11 cellular contexts compared by ENCODE assay signal in the genomic region with DNA sequence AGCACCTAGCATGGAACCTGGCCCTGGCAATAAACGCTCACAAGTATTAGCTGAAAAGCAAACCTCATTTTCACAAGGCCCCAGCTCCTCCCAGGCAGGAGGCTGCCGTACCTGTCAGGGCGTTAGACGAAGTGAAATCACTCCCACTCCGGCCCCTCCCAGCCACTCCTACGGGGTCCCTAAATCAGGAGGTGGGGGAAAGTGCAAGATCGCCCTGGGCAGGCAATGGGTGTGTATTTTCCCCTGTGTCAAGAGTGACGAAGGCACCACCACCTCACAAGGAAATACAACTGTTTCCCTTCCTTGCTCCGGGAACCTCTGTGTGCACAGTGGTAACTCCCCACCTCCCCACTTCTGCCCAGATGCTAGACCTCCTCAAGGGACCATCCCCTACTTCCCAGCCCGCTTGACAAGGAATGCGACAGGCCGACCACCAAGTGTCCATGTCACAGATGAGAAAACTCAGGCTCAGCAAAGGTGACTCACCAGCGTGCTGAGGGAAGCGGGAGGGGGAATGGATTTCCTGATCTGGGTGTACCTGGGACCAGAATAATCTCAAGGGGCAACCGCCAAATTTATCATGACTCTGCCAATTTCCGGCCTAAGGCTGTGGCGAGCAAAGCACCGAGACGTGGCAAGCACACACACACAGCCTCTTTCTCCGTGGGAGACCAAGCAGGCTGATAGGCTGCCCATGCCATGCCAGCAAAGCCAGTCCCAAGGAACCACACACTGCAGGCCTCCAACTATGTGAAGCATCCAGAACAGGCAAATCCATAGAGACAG. TPM values are rescaled to one million over a fixed set of nuclear protein-coding genes. Genes with fewer than 3 reads are reported as not detected.
DNase-seq lines count a peak whose midpoint lies in the region; ATAC-seq, FAIRE-seq and TF ChIP-seq lines count a peak whose summit lies in the region.
"Had no signal": no experiment of that assay in that cellular context is flagged by ENCODE, and none has a peak within 500 bp of the region (broad histone marks: within the 10 kb centered on the region; RNA-seq: fewer than 3 reads in every experiment).

No MANE protein-coding gene starts in this region.

- H3K4me2 ChIP-seq in A549 (no peak overlapping the region), Loucy (ENCODE audit: low read depth, low read length, poor library complexity, severe bottlenecking) (peak overlapping the region; percentile 97)

- peaks cover 95% of the 10 kb centered on the region for H3K79me2 ChIP-seq in Loucy (ENCODE audit: insufficient read depth, low read length)

- no peak for TF ChIP-seq RAD21 in A549 (conservative IDR thresholded peaks at IDR 0.05 in 1 of 2, IDR thresholded peaks at IDR 0.05 in 1 of 2)

- TF ChIP-seq CTCF in A549 (IDR thresholded peaks at IDR 0.05) (no peak), Loucy (conservative IDR thresholded peaks at IDR 0.05; ENCODE audit: low read length) (no peak)

- H3K9me3 ChIP-seq in A549: no peaks in the 10 kb centered on the region
- no peaks in the 10 kb centered on the region for H3K9me3 ChIP-seq in Loucy (ENCODE audit: insufficient read depth, low read depth, low read length)

- WGBS in A549 (ENCODE audit: missing lambda C conversion rate): 89% methylated on average over 20 of the region's 20 CpGs

- TF ChIP-seq POLR2A in A549 (IDR thresholded peaks at IDR 0.05; ENCODE audit: low read length): no peak

- H3K4me3 ChIP-seq in A549: no peak overlapping the region
- H3K4me3 ChIP-seq in Loucy (ENCODE audit: low read length, poor library complexity, severe bottlenecking): peak overlapping the region; percentile 89

- H3K9me2 ChIP-seq in Loucy (replicated peaks; ENCODE audit: low read depth, low read length): no peaks in the 10 kb centered on the region

- H3K36me3 ChIP-seq in Loucy (ENCODE audit: insufficient read depth, low read length): peaks cover 44% of the 10 kb centered on the region; the same call in 1 of the 2 replicates

- H3F3A ChIP-seq in Loucy (ENCODE audit: low read depth): peaks cover 25% of the 10 kb centered on the region

- POLR2A ChIA-PET in A549 (lab: Yijun Ruan, JAX): interaction anchor here (0.6 kb wide), 1 partner anchor 183 kb away, joined by 6 read pairs; no protein-coding TSS in a partner anchor

- peaks cover 63% of the 10 kb centered on the region for H4K20me1 ChIP-seq in Loucy (ENCODE audit: insufficient read depth, low read length, poor library complexity, severe bottlenecking)

- no peak for FAIRE-seq in A549 (lab: Jason Lieb, UNC)

- peak overlapping the region; percentile 100 for H3K9ac ChIP-seq in Loucy (ENCODE audit: low read depth, low read length, poor library complexity, severe bottlenecking)

- H3K27ac ChIP-seq in A549: no peak overlapping the region

- TF ChIP-seq EP300 in A549 (IDR thresholded peaks at IDR 0.05): no peak

- DNase-seq in A549 (ENCODE audit: low read depth in 1 of 2, low spot score in 1 of 2) (no peak), left colon (peak in 1 of 2 donors; percentile 68), GM19238 (ENCODE audit: insufficient read length, low spot score) (no peak), OCI-M1 (lab: John Stamatoyannopoulos, UW) (no peak), occipital lobe (lab: John Stamatoyannopoulos, UW) (no peak), midbrain (lab: John Stamatoyannopoulos, UW) (no peak)
- DNase-seq in activated T-cell treated with anti-CD3 and anti-CD28 coated beads, Interleukin-2, amount 50 U/mL, for 48 hours: peak; percentile 71
- DNase-seq: C1 segment of cervical spinal cord, foreskin fibroblast, NCI-H1417 treated with DMSO at 0.1 percent for 48 hours had no signal

- peaks cover 39% of the 10 kb centered on the region for H3K4me1 ChIP-seq in A549
- peaks cover 72% of the 10 kb centered on the region for H3K4me1 ChIP-seq in Loucy (ENCODE audit: insufficient read depth, low read length, poor library complexity, severe bottlenecking)

- no peaks in the 10 kb centered on the region for H3K27me3 ChIP-seq in Loucy (ENCODE audit: insufficient read depth, low read length, poor library complexity, severe bottlenecking)

- intact Hi-C loops in left colon (cut with DNase I, micrococcal nuclease): no loop called here

- no peak for ATAC-seq in A549
- peak; percentile 34 for ATAC-seq in left colon

- H2AFZ ChIP-seq in Loucy (ENCODE audit: low read length): no peak overlapping the region

- CTCF ChIA-PET in A549 (lab: Yijun Ruan, JAX): interaction anchor here (0.7 to 1.6 kb wide), 7 partner anchors 9 to 314 kb away, joined by 3 to 6 read pairs (median 3); partner anchors contain the start of gene TMEM238

TF ChIP-seq in A549, 52 proteins besides CTCF, POLR2A, EP300 and RAD21:
- no peak for TF ChIP-seq CBX2 (IDR thresholded peaks at IDR 0.05; ENCODE audit: borderline replicate concordance, low read depth)
- TF ChIP-seq, protein P1, sequence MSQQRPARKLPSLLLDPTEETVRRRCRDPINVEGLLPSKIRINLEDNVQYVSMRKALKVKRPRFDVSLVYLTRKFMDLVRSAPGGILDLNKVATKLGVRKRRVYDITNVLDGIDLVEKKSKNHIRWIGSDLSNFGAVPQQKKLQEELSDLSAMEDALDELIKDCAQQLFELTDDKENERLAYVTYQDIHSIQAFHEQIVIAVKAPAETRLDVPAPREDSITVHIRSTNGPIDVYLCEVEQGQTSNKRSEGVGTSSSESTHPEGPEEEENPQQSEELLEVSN (IDR thresholded peaks at IDR 0.05; ENCODE audit: borderline replicate concordance, low read depth): no peak
- no peak for TF ChIP-seq GATA3 (IDR thresholded peaks at IDR 0.05; ENCODE audit: borderline replicate concordance)
- no peak for TF ChIP-seq FOSL2 (IDR thresholded peaks at IDR 0.05)
- peak; percentile 31; the same call in 1 of the 2 replicates for TF ChIP-seq FOSL2 (CRISPR knock-in tag; IDR thresholded peaks at IDR 0.05)
- TF ChIP-seq PHF8 (IDR thresholded peaks at IDR 0.05; ENCODE audit: borderline replicate concordance, low read depth): no peak

RNA-seq across cellular contexts. Expression of gene PPP6R1, which starts 7.3 kb away (rescaled TPM):
- polyA plus RNA-seq in A549 (2011; rRNA removed): 42.9 and 44.6 TPM in 2 replicates
- 74.0 and 94.8 TPM in 2 replicates for polyA plus RNA-seq in A549 (2012; cell fraction: cytosol; rRNA removed)
- polyA plus RNA-seq in A549 (2012; cell fraction: nucleus; rRNA removed): 148 and 200 TPM in 2 replicates
- polyA plus RNA-seq in A549 (2017; fragmentation: RNase III; extraction: RNeasy Plus Mini Kit Qiagen cat#74134 plus additional on column Dnase treatment): 72.9 to 78.0 TPM (median 76.2 TPM) in 3 replicates
- polyA minus RNA-seq in A549 (2011; rRNA and poly(A)+ RNA removed): 89.2 and 109 TPM in 2 replicates
- total RNA-seq in left colon: 10 to 100 TPM; 56.6 to 59.5 TPM
- 11.4 TPM for total RNA-seq in occipital lobe

RNA-seq across cellular contexts. Expression of gene TMEM86B, which starts 22.9 kb away (rescaled TPM):
- polyA plus RNA-seq in A549 (2011; rRNA removed) (1.6 TPM in 2 replicates), A549 (2017; fragmentation: RNase III; extraction: RNeasy Plus Mini Kit Qiagen cat#74134 plus additional on column Dnase treatment) (2.8 to 3.4 TPM (median 3.2 TPM) in 3 replicates)
- polyA plus RNA-seq in A549 (2012; cell fraction: cytosol; rRNA removed): 3.9 and 5.8 TPM in 2 replicates
- 52.7 and 61.5 TPM in 2 replicates for polyA plus RNA-seq in A549 (2012; cell fraction: nucleus; rRNA removed)
- 0.62 and 1.8 TPM in 2 replicates for polyA minus RNA-seq in A549 (2011; rRNA and poly(A)+ RNA removed)
- total RNA-seq in left colon (1 to 10 TPM; 2.2 to 2.9 TPM), occipital lobe (0.78 TPM)

RNA-seq across cellular contexts. Expression of gene HSPBP1, which starts 28.4 kb away (rescaled TPM):
- polyA plus RNA-seq in A549 (2011; rRNA removed) (52.1 and 55.3 TPM in 2 replicates), A549 (2017; fragmentation: RNase III; extraction: RNeasy Plus Mini Kit Qiagen cat#74134 plus additional on column Dnase treatment) (121 to 127 TPM (median 123 TPM) in 3 replicates)
- 161 and 202 TPM in 2 replicates for polyA plus RNA-seq in A549 (2012; cell fraction: cytosol; rRNA removed)
- 214 and 333 TPM in 2 replicates for polyA plus RNA-seq in A549 (2012; cell fraction: nucleus; rRNA removed)
- polyA minus RNA-seq in A549 (2011; rRNA and poly(A)+ RNA removed): 26.6 and 52.1 TPM in 2 replicates
- total RNA-seq in left colon (10 to 100 TPM; 28.4 to 35.2 TPM), occipital lobe (23.4 TPM)

RNA-seq across cellular contexts. Expression of gene BRSK1, which starts 32.3 kb away (rescaled TPM):
- 5.5 and 6.6 TPM in 2 replicates for polyA plus RNA-seq in A549 (2011; rRNA removed)
- polyA plus RNA-seq in A549 (2012; cell fraction: cytosol; rRNA removed): 7.0 and 7.7 TPM in 2 replicates
- 15.9 and 21.9 TPM in 2 replicates for polyA plus RNA-seq in A549 (2012; cell fraction: nucleus; rRNA removed)
- 5.0 to 6.1 TPM (median 5.4 TPM) in 3 replicates for polyA plus RNA-seq in A549 (2017; fragmentation: RNase III; extraction: RNeasy Plus Mini Kit Qiagen cat#74134 plus additional on column Dnase treatment)
- 1.9 and 5.2 TPM in 2 replicates for polyA minus RNA-seq in A549 (2011; rRNA and poly(A)+ RNA removed)
- 1 to 10 TPM in 1 of 2 donors, under 1 TPM in 1; 0.95 to 1.3 TPM for total RNA-seq in left colon
- total RNA-seq in occipital lobe: 67.1 TPM

RNA-seq across cellular contexts. Expression of gene PTPRH, which starts 42.2 kb away (rescaled TPM):
- polyA plus RNA-seq in A549 (2011; rRNA removed): 4.2 and 5.4 TPM in 2 replicates
- polyA plus RNA-seq in A549 (2012; cell fraction: cytosol; rRNA removed): 2.0 and 2.1 TPM in 2 replicates
- 2.8 and 3.6 TPM in 2 replicates for polyA plus RNA-seq in A549 (2012; cell fraction: nucleus; rRNA removed)
- polyA plus RNA-seq in A549 (2017; fragmentation: RNase III; extraction: RNeasy Plus Mini Kit Qiagen cat#74134 plus additional on column Dnase treatment): 1.5 to 1.8 TPM (median 1.6 TPM) in 3 replicates
- 12.6 and 17.7 TPM in 2 replicates for polyA minus RNA-seq in A549 (2011; rRNA and poly(A)+ RNA removed)
- 100 to 1,000 TPM in 1 of 2 donors, 10 to 100 TPM in 1; 95.7 to 104 TPM for total RNA-seq in left colon
- total RNA-seq in occipital lobe: 0.47 TPM

Comparison
In these comparisons a context has a peak if more than half of its experiments do, and no peak if none do; other contexts are left out.
1. DNase-seq: peak in activated T-cell treated with anti-CD3 and anti-CD28 coated beads, Interleukin-2, amount 50 U/mL, for 48 hours (2 of 2); none in A549 (0 of 2), GM19238 (single experiment), OCI-M1 (single experiment), occipital lobe (single experiment) and midbrain (single experiment).